13 cellular contexts compared by ENCODE assay signal in the genomic region with DNA sequence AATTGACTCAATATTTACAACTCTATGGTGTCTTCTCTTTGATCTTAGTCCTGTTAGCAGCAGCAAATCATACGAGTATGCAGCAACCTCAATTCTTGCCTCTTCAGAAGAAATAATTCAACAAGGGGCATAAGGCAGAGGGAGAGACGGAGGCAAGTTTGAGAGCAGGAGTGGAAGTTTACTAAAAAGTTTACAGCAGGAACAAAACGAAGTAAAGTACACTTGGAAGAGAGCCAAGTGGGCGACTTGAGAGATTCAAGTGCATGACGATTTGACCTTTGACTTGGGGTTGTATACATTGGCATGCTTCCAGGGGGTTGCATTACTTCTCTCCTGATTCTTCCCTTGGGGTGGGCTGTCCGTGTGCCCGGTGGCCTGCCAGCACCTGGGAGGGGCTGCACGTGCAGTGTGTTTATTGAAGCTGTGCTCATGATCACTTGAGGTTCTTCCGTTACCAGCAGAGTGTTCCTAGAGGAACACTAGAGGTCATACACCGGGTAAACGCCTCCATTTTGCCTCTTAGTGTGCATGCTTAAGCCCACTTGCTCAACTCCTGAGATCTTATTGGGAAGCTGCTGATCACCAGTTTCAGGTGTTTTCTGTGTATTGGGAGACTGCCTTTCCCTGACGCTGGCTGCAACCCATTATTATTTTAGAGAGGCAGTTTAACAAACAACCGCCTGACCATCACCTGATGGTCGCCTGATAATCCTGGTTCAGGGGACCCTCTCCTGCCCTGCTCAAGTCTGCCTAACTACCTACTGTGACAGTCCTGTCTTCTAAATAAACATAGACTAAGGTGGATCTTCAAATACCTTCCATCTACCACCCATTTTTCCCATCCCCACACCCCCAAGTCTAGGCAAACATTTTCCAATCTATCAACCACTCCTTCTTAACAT.
DNase-seq lines count a peak whose midpoint lies in the region; ATAC-seq and TF ChIP-seq lines count a peak whose summit lies in the region.
"Had no signal": no experiment of that assay in that cellular context is flagged by ENCODE, and none has a peak within 500 bp of the region (broad histone marks: within the 10 kb centered on the region; RNA-seq: fewer than 3 reads in every experiment).

No MANE protein-coding gene starts in this region.

- H3K9me3 ChIP-seq in mucosa of rectum (ENCODE audit: control insufficient read depth in 2 of 2, low read length in 2 of 2) (no peaks in the 10 kb centered on the region), ovary (no peaks in the 10 kb centered on the region)

- no peak for TF ChIP-seq POLR2A in ovary (IDR thresholded peaks at IDR 0.05)

- no peak overlapping the region for H3K4me3 ChIP-seq in cardiac fibroblast (replicated peaks in 1 of 2; ENCODE audit: low read depth in 2 of 2, low read length in 2 of 2)
- H3K4me3 ChIP-seq in mucosa of rectum (ENCODE audit: low read length in 2 of 2), result peak overlapping the region; percentile 17 to 25
- H3K4me3 ChIP-seq in ovary, result no peak overlapping the region

- H3K27ac ChIP-seq in mucosa of rectum (ENCODE audit: low read depth in 2 of 2, low read length in 2 of 2) (peak overlapping the region; percentile 52), ovary (no peak overlapping the region)
- H3K27ac ChIP-seq: KMS-11 had no signal

- intact Hi-C loops in ovary (cut with DNase I), result no loop called here

- H3K36me3 ChIP-seq in mucosa of rectum (ENCODE audit: control insufficient read depth in 2 of 2, insufficient read depth in 2 of 2, low read length in 2 of 2) (no peaks in the 10 kb centered on the region), ovary (no peaks in the 10 kb centered on the region)

- no peaks in the 10 kb centered on the region for H3K27me3 ChIP-seq in mucosa of rectum (ENCODE audit: control insufficient read depth in 2 of 2, insufficient read depth in 2 of 2, low read length in 2 of 2)
- no peaks in the 10 kb centered on the region for H3K27me3 ChIP-seq in ovary

- H3K9ac ChIP-seq in mucosa of rectum (ENCODE audit: low read depth in 1 of 2, low read length in 2 of 2), result no peak overlapping the region
- H3K9ac ChIP-seq: KMS-11 had no signal

- no peak for TF ChIP-seq EP300 in ovary (IDR thresholded peaks at IDR 0.05)

- WGBS in ovary, 3 donors, result 62 to 66% (median 64%) methylated on average over 14 of the region's 14 CpGs

- ATAC-seq in HG03280 (IDR thresholded peaks at IDR 0.05; ENCODE audit: unreplicated experiment), result no peak
- ATAC-seq: stimulated activated naive CD8-positive, alpha-beta T cell treated with anti-CD3 and anti-CD28 coated beads, Interleukin-15, amount 100 ng/mL, for 72 hours had no signal

- TF ChIP-seq CTCF in cardiac fibroblast (IDR thresholded peaks at IDR 0.05; ENCODE audit: low read depth, low read length) (no peak), ovary (IDR thresholded peaks at IDR 0.05) (no peak)

- H3K4me1 ChIP-seq in mucosa of rectum (ENCODE audit: control insufficient read depth in 2 of 2, insufficient read depth in 2 of 2, low read length in 2 of 2) (peaks cover 9 to 18% of the 10 kb centered on the region in 2 donors), ovary (ENCODE audit: insufficient read depth) (peaks cover 6% of the 10 kb centered on the region)

- DNase-seq in DMS79 treated with DMSO at 0.1 percent for 48 hours (lab: John Stamatoyannopoulos, UW) (peak; percentile 25), NCI-H510A treated with DMSO at 0.1 percent for 48 hours (lab: John Stamatoyannopoulos, UW) (peak; percentile 51), cardiac fibroblast (ENCODE audit: low read depth in 2 of 2) (peak; percentile 8 to 48), middle frontal gyrus (ENCODE audit: extremely low spot score, low spot score) (no peak), ovary (no peak), medulla oblongata (ENCODE audit: extremely low spot score) (no peak)
- DNase-seq: activated CD8-positive, alpha-beta memory T cell treated with anti-CD3 and anti-CD28 coated beads for 24 hours; activated naive CD4-positive, alpha-beta T cell treated with anti-CD3 and anti-CD28 coated beads, Interleukin-2, amount 50 U/mL, for 16 hours; NCI-H2107; stimulated activated naive CD8-positive, alpha-beta T cell treated with anti-CD3 and anti-CD28 coated beads, Interleukin-15, amount 100 ng/mL, for 72 hours had no signal

Comparison
In these comparisons a context has a peak if more than half of its experiments do, and no peak if none do; other contexts are left out.
1. DNase-seq: peak in DMS79 treated with DMSO at 0.1 percent for 48 hours (single experiment), NCI-H510A treated with DMSO at 0.1 percent for 48 hours (single experiment) and cardiac fibroblast (2 of 2); none in middle frontal gyrus (single experiment), ovary (0 of 5) and medulla oblongata (single experiment).
2. H3K4me3 ChIP-seq: peak in mucosa of rectum (2 of 2); none in cardiac fibroblast (0 of 2) and ovary (single experiment).
3. H3K27ac ChIP-seq: peak in mucosa of rectum (2 of 2); none in ovary (0 of 2).